Comparison of ENCODE assay signal across 2 cellular contexts in the genomic region with DNA sequence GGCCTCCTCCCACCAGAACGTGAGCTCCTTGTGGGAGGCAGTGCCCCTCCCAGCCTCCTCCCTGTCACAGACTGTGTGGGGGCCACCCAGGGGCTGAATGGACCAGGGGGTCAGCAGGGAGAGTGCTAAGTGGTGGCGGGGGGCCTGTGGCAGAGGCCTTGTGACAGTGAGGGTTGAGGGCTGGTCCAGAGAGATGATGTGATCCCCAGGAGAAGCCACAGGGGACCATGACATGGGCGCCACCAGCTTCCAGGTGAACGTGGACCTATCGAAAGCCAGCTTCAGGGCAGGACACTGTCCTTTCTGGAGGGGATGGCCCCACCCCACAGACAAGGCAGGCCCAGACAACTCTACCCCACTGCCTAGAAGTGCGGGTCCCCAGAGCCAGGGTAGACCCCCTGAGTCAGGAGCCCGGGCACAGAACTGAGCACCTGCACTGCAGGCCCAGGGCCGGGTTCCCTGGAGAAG.
TF ChIP-seq lines count a peak whose summit lies in the region.

No MANE protein-coding gene starts in this region.

TF ChIP-seq in liver, 16 proteins besides CTCF, POLR2A, EP300 and RAD21:
- TF ChIP-seq EGR1 (IDR thresholded peaks at IDR 0.05; ENCODE audit: low read depth in 2 of 2) (no peak), FOXA1 (IDR thresholded peaks at IDR 0.05) (no peak), NR2F2 (IDR thresholded peaks at IDR 0.05) (no peak), FOXA2 (IDR thresholded peaks at IDR 0.05) (no peak), YY1 (IDR thresholded peaks at IDR 0.05) (no peak)
- TF ChIP-seq, protein P1, sequence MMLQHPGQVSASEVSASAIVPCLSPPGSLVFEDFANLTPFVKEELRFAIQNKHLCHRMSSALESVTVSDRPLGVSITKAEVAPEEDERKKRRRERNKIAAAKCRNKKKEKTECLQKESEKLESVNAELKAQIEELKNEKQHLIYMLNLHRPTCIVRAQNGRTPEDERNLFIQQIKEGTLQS (IDR thresholded peaks at IDR 0.05) = no peak

TF ChIP-seq in HepG2, 621 proteins besides CTCF, POLR2A, EP300 and RAD21:
- no peak for TF ChIP-seq ARNTL (CRISPR knock-in tag; IDR thresholded peaks at IDR 0.05)
- TF ChIP-seq NAIF1 (CRISPR knock-in tag; IDR thresholded peaks at IDR 0.05; ENCODE audit: borderline replicate concordance) = no peak
- no peak for TF ChIP-seq SMAD9 (CRISPR knock-in tag; IDR thresholded peaks at IDR 0.05)
- TF ChIP-seq, protein P2, sequence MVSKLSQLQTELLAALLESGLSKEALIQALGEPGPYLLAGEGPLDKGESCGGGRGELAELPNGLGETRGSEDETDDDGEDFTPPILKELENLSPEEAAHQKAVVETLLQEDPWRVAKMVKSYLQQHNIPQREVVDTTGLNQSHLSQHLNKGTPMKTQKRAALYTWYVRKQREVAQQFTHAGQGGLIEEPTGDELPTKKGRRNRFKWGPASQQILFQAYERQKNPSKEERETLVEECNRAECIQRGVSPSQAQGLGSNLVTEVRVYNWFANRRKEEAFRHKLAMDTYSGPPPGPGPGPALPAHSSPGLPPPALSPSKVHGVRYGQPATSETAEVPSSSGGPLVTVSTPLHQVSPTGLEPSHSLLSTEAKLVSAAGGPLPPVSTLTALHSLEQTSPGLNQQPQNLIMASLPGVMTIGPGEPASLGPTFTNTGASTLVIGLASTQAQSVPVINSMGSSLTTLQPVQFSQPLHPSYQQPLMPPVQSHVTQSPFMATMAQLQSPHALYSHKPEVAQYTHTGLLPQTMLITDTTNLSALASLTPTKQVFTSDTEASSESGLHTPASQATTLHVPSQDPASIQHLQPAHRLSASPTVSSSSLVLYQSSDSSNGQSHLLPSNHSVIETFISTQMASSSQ (IDR thresholded peaks at IDR 0.05; ENCODE audit: low read depth) = no peak
- TF ChIP-seq, protein P2 (CRISPR knock-in tag; IDR thresholded peaks at IDR 0.05; ENCODE audit: borderline replicate concordance) = no peak
- no peak for TF ChIP-seq NFE2 (CRISPR knock-in tag; IDR thresholded peaks at IDR 0.05)
- TF ChIP-seq, protein P3, sequence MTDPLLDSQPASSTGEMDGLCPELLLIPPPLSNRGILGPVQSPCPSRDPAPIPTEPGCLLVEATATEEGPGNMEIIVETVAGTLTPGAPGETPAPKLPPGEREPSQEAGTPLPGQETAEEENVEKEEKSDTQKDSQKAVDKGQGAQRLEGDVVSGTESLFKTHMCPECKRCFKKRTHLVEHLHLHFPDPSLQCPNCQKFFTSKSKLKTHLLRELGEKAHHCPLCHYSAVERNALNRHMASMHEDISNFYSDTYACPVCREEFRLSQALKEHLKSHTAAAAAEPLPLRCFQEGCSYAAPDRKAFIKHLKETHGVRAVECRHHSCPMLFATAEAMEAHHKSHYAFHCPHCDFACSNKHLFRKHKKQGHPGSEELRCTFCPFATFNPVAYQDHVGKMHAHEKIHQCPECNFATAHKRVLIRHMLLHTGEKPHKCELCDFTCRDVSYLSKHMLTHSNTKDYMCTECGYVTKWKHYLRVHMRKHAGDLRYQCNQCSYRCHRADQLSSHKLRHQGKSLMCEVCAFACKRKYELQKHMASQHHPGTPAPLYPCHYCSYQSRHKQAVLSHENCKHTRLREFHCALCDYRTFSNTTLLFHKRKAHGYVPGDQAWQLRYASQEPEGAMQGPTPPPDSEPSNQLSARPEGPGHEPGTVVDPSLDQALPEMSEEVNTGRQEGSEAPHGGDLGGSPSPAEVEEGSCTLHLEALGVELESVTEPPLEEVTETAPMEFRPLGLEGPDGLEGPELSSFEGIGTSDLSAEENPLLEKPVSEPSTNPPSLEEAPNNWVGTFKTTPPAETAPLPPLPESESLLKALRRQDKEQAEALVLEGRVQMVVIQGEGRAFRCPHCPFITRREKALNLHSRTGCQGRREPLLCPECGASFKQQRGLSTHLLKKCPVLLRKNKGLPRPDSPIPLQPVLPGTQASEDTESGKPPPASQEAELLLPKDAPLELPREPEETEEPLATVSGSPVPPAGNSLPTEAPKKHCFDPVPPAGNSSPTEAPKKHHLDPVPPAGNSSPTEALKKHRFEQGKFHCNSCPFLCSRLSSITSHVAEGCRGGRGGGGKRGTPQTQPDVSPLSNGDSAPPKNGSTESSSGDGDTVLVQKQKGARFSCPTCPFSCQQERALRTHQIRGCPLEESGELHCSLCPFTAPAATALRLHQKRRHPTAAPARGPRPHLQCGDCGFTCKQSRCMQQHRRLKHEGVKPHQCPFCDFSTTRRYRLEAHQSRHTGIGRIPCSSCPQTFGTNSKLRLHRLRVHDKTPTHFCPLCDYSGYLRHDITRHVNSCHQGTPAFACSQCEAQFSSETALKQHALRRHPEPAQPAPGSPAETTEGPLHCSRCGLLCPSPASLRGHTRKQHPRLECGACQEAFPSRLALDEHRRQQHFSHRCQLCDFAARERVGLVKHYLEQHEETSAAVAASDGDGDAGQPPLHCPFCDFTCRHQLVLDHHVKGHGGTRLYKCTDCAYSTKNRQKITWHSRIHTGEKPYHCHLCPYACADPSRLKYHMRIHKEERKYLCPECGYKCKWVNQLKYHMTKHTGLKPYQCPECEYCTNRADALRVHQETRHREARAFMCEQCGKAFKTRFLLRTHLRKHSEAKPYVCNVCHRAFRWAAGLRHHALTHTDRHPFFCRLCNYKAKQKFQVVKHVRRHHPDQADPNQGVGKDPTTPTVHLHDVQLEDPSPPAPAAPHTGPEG (CRISPR knock-in tag; IDR thresholded peaks at IDR 0.05) = no peak
- TF ChIP-seq PAX8 (CRISPR knock-in tag; IDR thresholded peaks at IDR 0.05; ENCODE audit: borderline replicate concordance) = no peak
- TF ChIP-seq, protein P4, sequence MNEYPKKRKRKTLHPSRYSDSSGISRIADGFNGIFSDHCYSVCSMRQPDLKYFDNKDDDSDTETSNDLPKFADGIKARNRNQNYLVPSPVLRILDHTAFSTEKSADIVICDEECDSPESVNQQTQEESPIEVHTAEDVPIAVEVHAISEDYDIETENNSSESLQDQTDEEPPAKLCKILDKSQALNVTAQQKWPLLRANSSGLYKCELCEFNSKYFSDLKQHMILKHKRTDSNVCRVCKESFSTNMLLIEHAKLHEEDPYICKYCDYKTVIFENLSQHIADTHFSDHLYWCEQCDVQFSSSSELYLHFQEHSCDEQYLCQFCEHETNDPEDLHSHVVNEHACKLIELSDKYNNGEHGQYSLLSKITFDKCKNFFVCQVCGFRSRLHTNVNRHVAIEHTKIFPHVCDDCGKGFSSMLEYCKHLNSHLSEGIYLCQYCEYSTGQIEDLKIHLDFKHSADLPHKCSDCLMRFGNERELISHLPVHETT (CRISPR knock-in tag; conservative IDR thresholded peaks at IDR 0.05) = no peak
